ENCODE assay signal across 8 cellular contexts in the genomic region with DNA sequence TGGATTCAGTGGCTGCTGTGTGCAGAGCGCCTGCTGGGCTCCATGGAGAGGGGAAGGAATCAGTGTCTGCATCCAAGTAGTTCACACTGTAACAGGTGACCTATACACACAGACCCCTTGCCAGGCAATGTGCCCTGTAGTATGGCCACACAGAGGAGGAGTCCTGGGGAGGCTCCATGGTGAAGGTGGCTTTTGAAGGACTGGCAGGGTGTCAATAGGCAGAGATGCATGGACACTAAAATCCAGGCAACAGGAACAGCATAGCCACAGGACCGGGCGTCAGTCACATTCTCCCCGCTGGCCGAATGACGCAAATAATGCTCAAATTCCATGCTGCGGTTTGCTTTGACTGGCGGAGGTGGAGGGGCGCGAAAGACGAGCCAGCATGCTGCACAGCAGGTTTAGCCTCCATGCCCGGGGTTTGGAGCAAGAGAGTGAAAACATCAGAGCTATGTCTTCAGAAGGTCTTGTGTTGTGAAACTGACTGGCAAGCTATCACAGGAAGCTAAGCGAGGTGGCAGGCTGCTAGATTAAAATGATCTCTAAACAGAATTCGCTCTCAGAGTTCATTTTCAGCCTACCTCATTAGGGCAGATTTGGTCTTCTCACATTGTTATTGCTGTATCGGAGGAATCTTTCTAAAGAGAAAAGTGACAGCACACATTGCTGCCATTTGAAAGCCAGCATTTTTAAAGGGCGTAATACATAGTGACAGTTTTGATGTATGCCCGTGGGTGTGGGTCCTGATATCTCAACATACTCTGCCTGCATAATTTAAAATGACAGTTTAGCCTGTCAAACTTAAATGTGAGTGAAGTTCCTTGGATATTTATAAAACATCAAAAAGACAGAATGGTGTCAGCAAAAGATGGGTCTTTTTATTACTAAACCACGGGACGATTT. TPM values are rescaled to one million over a fixed set of nuclear protein-coding genes. Genes with fewer than 3 reads are reported as not detected.
DNase-seq lines count a peak whose midpoint lies in the region; TF ChIP-seq lines count a peak whose summit lies in the region.

No MANE protein-coding gene starts in this region.

- DNase-seq in AG09319 (ENCODE audit: extremely low read depth, low read depth) (peak; percentile 71), HT1080 (ENCODE audit: low read depth) (peak; percentile 91), SHP77 treated with DMSO at 0.1 percent for 48 hours (lab: John Stamatoyannopoulos, UW) (peak; percentile 82), glutamatergic neuron (peak; percentile 24), osteoblast (ENCODE audit: insufficient read length, low spot score, missing footprints) (peak; percentile 80), superior temporal gyrus (ENCODE audit: extremely low spot score) (peak; percentile 77), OCI-M2 (lab: John Stamatoyannopoulos, UW; ENCODE audit: unreplicated experiment) (no peak)
- DNase-seq in activated naive CD4-positive, alpha-beta T cell treated with anti-CD3 and anti-CD28 coated beads, Interleukin-2, amount 50 U/mL, for 16 hours, result peak; percentile 34

- no peaks in the 10 kb centered on the region for H3K36me3 Mint-ChIP-seq in glutamatergic neuron (ENCODE audit: unreplicated experiment)

- peak overlapping the region; percentile 90 for H3K4me2 ChIP-seq in osteoblast (ENCODE audit: insufficient read depth, low read length)

- H3K36me3 ChIP-seq in osteoblast (ENCODE audit: insufficient read depth, low read length), result no peaks in the 10 kb centered on the region

- peak overlapping the region; percentile 94 for H3K4me3 ChIP-seq in osteoblast (ENCODE audit: insufficient read depth, low read length)

- H3K27ac Mint-ChIP-seq in glutamatergic neuron (ENCODE audit: unreplicated experiment), result peak overlapping the region; percentile 100

- no peaks in the 10 kb centered on the region for H3K27me3 ChIP-seq in osteoblast (ENCODE audit: insufficient read depth, low read length)

- peaks cover 34% of the 10 kb centered on the region for H3K79me2 ChIP-seq in osteoblast (ENCODE audit: insufficient read depth, low read length)

- no peaks in the 10 kb centered on the region for H3K9me3 ChIP-seq in osteoblast (ENCODE audit: low read depth, low read length)

- H3K9me3 Mint-ChIP-seq in glutamatergic neuron (ENCODE audit: unreplicated experiment), result peaks cover 15% of the 10 kb centered on the region

- H3K4me1 Mint-ChIP-seq in glutamatergic neuron (ENCODE audit: low read depth, unreplicated experiment), result peaks cover 24% of the 10 kb centered on the region

- no peaks in the 10 kb centered on the region for H4K20me1 ChIP-seq in osteoblast (ENCODE audit: insufficient read depth, low read length)

- H3K27me3 Mint-ChIP-seq in glutamatergic neuron (ENCODE audit: unreplicated experiment), result peaks cover 6% of the 10 kb centered on the region

- TF ChIP-seq CTCF in AG09319 (IDR thresholded peaks at IDR 0.05; ENCODE audit: low read depth, low read length) (no peak), glutamatergic neuron (IDR thresholded peaks at IDR 0.05; ENCODE audit: partially characterized antibody, unreplicated experiment) (no peak), osteoblast (IDR thresholded peaks at IDR 0.05; ENCODE audit: extremely low read depth, low read depth, low read length) (no peak)

- H3K4me3 Mint-ChIP-seq in glutamatergic neuron (ENCODE audit: unreplicated experiment), result peak overlapping the region; percentile 97

- H3K4me1 ChIP-seq in osteoblast (ENCODE audit: insufficient read depth, low read length), result peaks cover 20% of the 10 kb centered on the region

- peak overlapping the region; percentile 90 for H2AFZ ChIP-seq in osteoblast (ENCODE audit: low read length)

- peak overlapping the region; percentile 97 for H3K27ac ChIP-seq in osteoblast (ENCODE audit: low read depth, low read length)

RNA-seq across cellular contexts. Expression of a gene that starts 1.1 kb away (rescaled TPM):
- total RNA-seq in HT1080 (2014; rRNA removed; shearing (Covaris generic)), result 24.9 and 31.4 TPM in 2 replicates
- 51.6 and 58.4 TPM in 2 replicates for polyA plus RNA-seq in HT1080 (2015; cell fraction: cytosol; rRNA removed)
- 36.9 and 37.2 TPM in 2 replicates for polyA plus RNA-seq in HT1080 (2015; cell fraction: nucleus; rRNA removed)
- total RNA-seq in glutamatergic neuron (ENCODE audit: unreplicated experiment), result 56.1 TPM
- 59.8 and 63.7 TPM in 2 replicates for total RNA-seq in osteoblast

RNA-seq across cellular contexts. Expression of a gene that starts 58.0 kb away (rescaled TPM):
- total RNA-seq in HT1080 (2014; rRNA removed; shearing (Covaris generic)), result 18.1 and 19.4 TPM in 2 replicates
- 15.7 and 18.6 TPM in 2 replicates for polyA plus RNA-seq in HT1080 (2015; cell fraction: cytosol; rRNA removed)
- 38.6 and 43.0 TPM in 2 replicates for polyA plus RNA-seq in HT1080 (2015; cell fraction: nucleus; rRNA removed)
- 31.8 TPM for total RNA-seq in glutamatergic neuron (ENCODE audit: unreplicated experiment)
- 38.0 and 44.5 TPM in 2 replicates for total RNA-seq in osteoblast
